9 cellular contexts compared by ENCODE assay signal in the genomic region with DNA sequence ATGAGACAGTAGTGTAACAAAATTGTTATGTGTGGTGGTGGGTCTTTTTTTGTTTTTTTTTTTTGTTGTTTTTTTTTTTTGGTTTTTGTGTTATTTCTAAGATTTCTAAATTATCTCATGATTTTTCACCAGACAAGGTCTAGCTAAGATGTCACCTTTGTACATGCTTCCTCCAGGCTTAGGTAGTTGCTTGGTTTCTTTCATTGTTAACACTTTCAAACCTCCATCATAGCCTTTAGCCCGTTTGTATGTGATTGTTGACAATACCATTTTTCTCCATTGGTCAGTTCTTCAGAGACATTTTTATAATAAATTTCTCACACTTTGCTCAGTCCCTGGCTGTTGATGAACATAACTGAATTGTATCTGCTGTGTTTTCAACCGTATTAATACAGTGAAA. TPM values are rescaled to one million over a fixed set of nuclear protein-coding genes. Genes with fewer than 3 reads are reported as not detected.
DNase-seq lines count a peak whose midpoint lies in the region; ATAC-seq and TF ChIP-seq lines count a peak whose summit lies in the region.
"Had no signal": no experiment of that assay in that cellular context is flagged by ENCODE, and none has a peak within 500 bp of the region (broad histone marks: within the 10 kb centered on the region; RNA-seq: fewer than 3 reads in every experiment).

No MANE protein-coding gene starts in this region.

- H3K4me1 ChIP-seq in iPS-15b (ENCODE audit: control insufficient read depth, insufficient read depth, low read length) (no peaks in the 10 kb centered on the region), suprapubic skin (peaks cover 54% of the 10 kb centered on the region)

- H3K9me3 Mint-ChIP-seq in activated naive CD4-positive, alpha-beta T cell treated with anti-CD3 and anti-CD28 coated beads, Interleukin-2, amount 10 ng/mL, durations not matched to agents 7 days and 5 days: peaks cover 8% of the 10 kb centered on the region
- no peaks in the 10 kb centered on the region for H3K9me3 Mint-ChIP-seq in activated CD8-positive, alpha-beta T cell treated with anti-CD3 and anti-CD28 coated beads for 36 hours

- H3K9ac ChIP-seq in iPS-15b (ENCODE audit: low read depth, low read length): no peak overlapping the region

- H3K4me3 Mint-ChIP-seq in activated naive CD4-positive, alpha-beta T cell treated with anti-CD3 and anti-CD28 coated beads, Interleukin-2, amount 10 ng/mL, durations not matched to agents 7 days and 5 days: peak overlapping the region; percentile 98
- H3K4me3 Mint-ChIP-seq in activated CD8-positive, alpha-beta T cell treated with anti-CD3 and anti-CD28 coated beads for 36 hours: peak overlapping the region; percentile 99

- H3K36me3 ChIP-seq in iPS-15b (ENCODE audit: control insufficient read depth, insufficient read depth, low read length) (no peaks in the 10 kb centered on the region), suprapubic skin (no peaks in the 10 kb centered on the region)

- TF ChIP-seq EP300 in suprapubic skin (IDR thresholded peaks at IDR 0.05): no peak

- H3K27me3 ChIP-seq in iPS-15b (ENCODE audit: control insufficient read depth, insufficient read depth, low read length) (no peaks in the 10 kb centered on the region), suprapubic skin (no peaks in the 10 kb centered on the region)

- CTCF ChIA-PET in activated naive CD4-positive, alpha-beta T cell treated with anti-CD3 and anti-CD28 coated beads, Interleukin-2, amount 10 ng/mL, durations not matched to agents 7 days and 5 days (lab: Charles Lee): interaction anchor here (1.3 kb wide), 1 partner anchor 61 kb away, joined by 4 read pairs; no protein-coding TSS in a partner anchor
- CTCF ChIA-PET in activated CD8-positive, alpha-beta T cell treated with anti-CD3 and anti-CD28 coated beads for 36 hours (lab: Charles Lee): interaction anchor here (0.9 to 3.3 kb wide), 3 partner anchors 11 to 73 kb away, joined by 3 to 9 read pairs (median 4); no protein-coding TSS in a partner anchor

- H3K27ac ChIP-seq in suprapubic skin: no peak overlapping the region

- H3K36me3 Mint-ChIP-seq in activated naive CD4-positive, alpha-beta T cell treated with anti-CD3 and anti-CD28 coated beads, Interleukin-2, amount 10 ng/mL, durations not matched to agents 7 days and 5 days: peaks cover 48% of the 10 kb centered on the region
- H3K36me3 Mint-ChIP-seq in activated CD8-positive, alpha-beta T cell treated with anti-CD3 and anti-CD28 coated beads for 36 hours (ENCODE audit: low read depth): peaks cover 27% of the 10 kb centered on the region

- peak overlapping the region; percentile 98 for H3K4me3 ChIP-seq in iPS-15b (ENCODE audit: low read depth, low read length)
- peak overlapping the region; percentile 60 for H3K4me3 ChIP-seq in suprapubic skin

- no peak for TF ChIP-seq POLR2A in suprapubic skin (IDR thresholded peaks at IDR 0.05)

- POLR2A ChIA-PET in activated CD8-positive, alpha-beta T cell treated with anti-CD3 and anti-CD28 coated beads for 36 hours (lab: Charles Lee): no interaction called here

- H3K4me1 Mint-ChIP-seq in activated naive CD4-positive, alpha-beta T cell treated with anti-CD3 and anti-CD28 coated beads, Interleukin-2, amount 10 ng/mL, durations not matched to agents 7 days and 5 days: peaks cover 75% of the 10 kb centered on the region
- H3K4me1 Mint-ChIP-seq in activated CD8-positive, alpha-beta T cell treated with anti-CD3 and anti-CD28 coated beads for 36 hours (ENCODE audit: low read depth): peaks cover 60% of the 10 kb centered on the region

- intact Hi-C loops in activated CD8-positive, alpha-beta T cell treated with anti-CD3 and anti-CD28 coated beads for 36 hours (cut with micrococcal nuclease): no loop called here

- TF ChIP-seq CTCF in activated CD8-positive, alpha-beta T cell treated with anti-CD3 and anti-CD28 coated beads for 36 hours (IDR thresholded peaks at IDR 0.05): no peak
- TF ChIP-seq CTCF in suprapubic skin (IDR thresholded peaks at IDR 0.05): no peak

- no peak for DNase-seq in activated naive CD4-positive, alpha-beta T cell treated with anti-CD3 and anti-CD28 coated beads, Interleukin-2, amount 10 ng/mL, durations not matched to agents 7 days and 5 days
- no peak for DNase-seq in activated naive CD4-positive, alpha-beta T cell (lab: John Stamatoyannopoulos, UW)
- no peak for DNase-seq in activated CD8-positive, alpha-beta T cell treated with anti-CD3 and anti-CD28 coated beads for 36 hours
- DNase-seq in suprapubic skin (ENCODE audit: low spot score in 2 of 2): no peak
- DNase-seq in COLO829 (ENCODE audit: low spot score): no peak
- DNase-seq in mesenteric fat pad (ENCODE audit: low spot score): no peak
- DNase-seq in DMS79 (lab: John Stamatoyannopoulos, UW): no peak
- DNase-seq: KBM-7 had no signal

- no peak for ATAC-seq in activated CD8-positive, alpha-beta T cell treated with anti-CD3 and anti-CD28 coated beads for 36 hours

- no peaks in the 10 kb centered on the region for H3K9me3 ChIP-seq in iPS-15b (ENCODE audit: control insufficient read depth, insufficient read depth, low read length)
- H3K9me3 ChIP-seq in suprapubic skin: no peaks in the 10 kb centered on the region

- WGBS in suprapubic skin: 31% methylated on average over 2 of the region's 2 CpGs

- no peak overlapping the region for H3K27ac Mint-ChIP-seq in activated naive CD4-positive, alpha-beta T cell treated with anti-CD3 and anti-CD28 coated beads, Interleukin-2, amount 10 ng/mL, durations not matched to agents 7 days and 5 days
- peak overlapping the region; percentile 53 for H3K27ac Mint-ChIP-seq in activated CD8-positive, alpha-beta T cell treated with anti-CD3 and anti-CD28 coated beads for 36 hours

- H3K27me3 Mint-ChIP-seq in activated naive CD4-positive, alpha-beta T cell treated with anti-CD3 and anti-CD28 coated beads, Interleukin-2, amount 10 ng/mL, durations not matched to agents 7 days and 5 days: no peaks in the 10 kb centered on the region
- H3K27me3 Mint-ChIP-seq in activated CD8-positive, alpha-beta T cell treated with anti-CD3 and anti-CD28 coated beads for 36 hours: no peaks in the 10 kb centered on the region

RNA-seq across cellular contexts. Expression of a gene that starts 2.2 kb away (rescaled TPM):
- 10 to 100 TPM; 18.4 to 21.7 TPM for total RNA-seq in activated CD8-positive, alpha-beta T cell treated with anti-CD3 and anti-CD28 coated beads for 36 hours
- 100 to 1,000 TPM in 1 of 4 donors, 10 to 100 TPM in 3; 54.2 to 108 (median 61.9) TPM for total RNA-seq in suprapubic skin
- total RNA-seq in mesenteric fat pad: 23.0 TPM

RNA-seq across cellular contexts. Expression of a gene that starts 2.4 kb away (rescaled TPM):
- 10 to 100 TPM; 24.9 to 28.1 TPM for total RNA-seq in activated CD8-positive, alpha-beta T cell treated with anti-CD3 and anti-CD28 coated beads for 36 hours
- total RNA-seq in suprapubic skin (10 to 100 TPM; 28.7 to 72.4 (median 36.8) TPM), mesenteric fat pad (23.2 TPM)
